Comparison of ENCODE assay signal across 8 cellular contexts in genomic region chr2:101516833-101517690, GRCh38. TPM values are rescaled to one million over a fixed set of nuclear protein-coding genes. Genes with fewer than 3 reads are reported as not detected.
DNase-seq lines count a peak whose midpoint lies in the region; ATAC-seq lines count a peak whose summit lies in the region.

No MANE protein-coding gene starts in this region.

- no peaks in the 10 kb centered on the region for H3K36me3 Mint-ChIP-seq in CD4-positive, CD25-positive, alpha-beta regulatory T cell
- H3K36me3 Mint-ChIP-seq in activated naive CD4-positive, alpha-beta T cell treated with anti-CD3 and anti-CD28 coated beads, Interleukin-2, amount 50 U/mL, for 72 hours, result peaks cover 6 to 21% of the 10 kb centered on the region in 2 donors
- peaks cover 3% of the 10 kb centered on the region for H3K36me3 Mint-ChIP-seq in memory B cell

- H3K27me3 Mint-ChIP-seq in CD4-positive, CD25-positive, alpha-beta regulatory T cell, result peaks cover 13% of the 10 kb centered on the region
- H3K27me3 Mint-ChIP-seq in memory B cell, result peaks cover 11% of the 10 kb centered on the region

- no peak overlapping the region for H3K4me3 ChIP-seq in CD4-positive, CD25-positive, alpha-beta regulatory T cell (ENCODE audit: low read depth, low read length)

- no peaks in the 10 kb centered on the region for H3K27me3 ChIP-seq in CD4-positive, CD25-positive, alpha-beta regulatory T cell (ENCODE audit: control insufficient read depth, insufficient read depth, low read length)

- H3K4me1 Mint-ChIP-seq in CD4-positive, CD25-positive, alpha-beta regulatory T cell, result peaks cover 8 to 25% (median 13%) of the 10 kb centered on the region in 4 donors
- peaks cover 8% of the 10 kb centered on the region for H3K4me1 Mint-ChIP-seq in memory B cell

- H3K36me3 ChIP-seq in CD4-positive, CD25-positive, alpha-beta regulatory T cell (ENCODE audit: control insufficient read depth, insufficient read depth, low read length), result no peaks in the 10 kb centered on the region

- DNase-seq in CD4-positive, CD25-positive, alpha-beta regulatory T cell, result peak in 1 of 3 donors; percentile 43
- DNase-seq in LoVo (ENCODE audit: low spot score) (peak; percentile 35), memory B cell (ENCODE audit: low spot score in 2 of 2) (no peak), DMS 273 treated with DMSO at 0.1 percent for 48 hours (lab: John Stamatoyannopoulos, UW) (no peak), cerebellar nuclear complex (lab: John Stamatoyannopoulos, UW) (no peak), globus pallidus (ENCODE audit: low spot score) (no peak)
- peak in 1 of 2 donors; percentile 65 for DNase-seq in activated naive CD4-positive, alpha-beta T cell treated with anti-CD3 and anti-CD28 coated beads, Interleukin-2, amount 50 U/mL, for 72 hours (ENCODE audit: low spot score in 2 of 2)
- no peak for DNase-seq in activated effector memory CD4-positive, alpha-beta T cell treated with Interleukin-2 at 50 U/mL for 16 hours

- peak; percentile 42 to 52 for ATAC-seq in CD4-positive, CD25-positive, alpha-beta regulatory T cell (ENCODE audit: low read depth in 2 of 2)
- peak; percentile 87 to 95 for ATAC-seq in activated naive CD4-positive, alpha-beta T cell treated with anti-CD3 and anti-CD28 coated beads, Interleukin-2, amount 50 U/mL, for 72 hours
- peak; percentile 35 for ATAC-seq in memory B cell (ENCODE audit: low read depth)

- H3K4me3 Mint-ChIP-seq in CD4-positive, CD25-positive, alpha-beta regulatory T cell, result peak overlapping the region in 1 of 4 donors; percentile 9
- H3K4me3 Mint-ChIP-seq in memory B cell, result no peak overlapping the region

- H3K27ac ChIP-seq in CD4-positive, CD25-positive, alpha-beta regulatory T cell (ENCODE audit: insufficient read depth, low read length, poor library complexity, severe bottlenecking), result no peak overlapping the region

- peak overlapping the region in 2 of 3 donors; percentile 12 to 33 for H3K27ac Mint-ChIP-seq in CD4-positive, CD25-positive, alpha-beta regulatory T cell
- peak overlapping the region; percentile 11 to 40 for H3K27ac Mint-ChIP-seq in activated naive CD4-positive, alpha-beta T cell treated with anti-CD3 and anti-CD28 coated beads, Interleukin-2, amount 50 U/mL, for 72 hours
- H3K27ac Mint-ChIP-seq in memory B cell, result no peak overlapping the region

- peaks cover 10% of the 10 kb centered on the region for H3K4me1 ChIP-seq in CD4-positive, CD25-positive, alpha-beta regulatory T cell (ENCODE audit: control insufficient read depth, insufficient read depth, low read length, poor library complexity, severe bottlenecking)

- peaks cover 0 to 4% (median 0%) of the 10 kb centered on the region in 7 donors for H3K9me3 Mint-ChIP-seq in CD4-positive, CD25-positive, alpha-beta regulatory T cell
- peaks cover 10 to 19% of the 10 kb centered on the region in 2 donors for H3K9me3 Mint-ChIP-seq in activated naive CD4-positive, alpha-beta T cell treated with anti-CD3 and anti-CD28 coated beads, Interleukin-2, amount 50 U/mL, for 72 hours
- peaks cover 4% of the 10 kb centered on the region for H3K9me3 Mint-ChIP-seq in memory B cell

- H3K9me3 ChIP-seq in CD4-positive, CD25-positive, alpha-beta regulatory T cell (ENCODE audit: control insufficient read depth in 2 of 2, low read length in 2 of 2), result no peaks in the 10 kb centered on the region

RNA-seq across cellular contexts. Expression of gene RFX8, which starts 42.1 kb away (rescaled TPM):
- total RNA-seq in CD4-positive, CD25-positive, alpha-beta regulatory T cell, result 5.5 TPM
- under 1 TPM in 2 of 4 donors, not detected in 2; 0.16 to 0.50 TPM for polyA plus RNA-seq in CD4-positive, CD25-positive, alpha-beta regulatory T cell
- 1 to 10 TPM in 1 of 2 donors, under 1 TPM in 1; 0.76 to 1.9 TPM for total RNA-seq in activated naive CD4-positive, alpha-beta T cell treated with anti-CD3 and anti-CD28 coated beads, Interleukin-2, amount 50 U/mL, for 72 hours

Comparison
In these comparisons a context has a peak if more than half of its experiments do, and no peak if none do; other contexts are left out.
1. ATAC-seq: peak in every context shown above with its lines; median percentile 91 in activated naive CD4-positive, alpha-beta T cell treated with anti-CD3 and anti-CD28 coated beads, Interleukin-2, amount 50 U/mL, for 72 hours; 47 in CD4-positive, CD25-positive, alpha-beta regulatory T cell; 35 in memory B cell.